1 cellular context compared by ENCODE assay signal in genomic region chr1:54800899-54801759, GRCh38.
TF ChIP-seq lines count a peak whose summit lies in the region.

TTC22 (minus strand) TSS chr1:54801323; CDS start chr1:54801163, 160 bp downstream.

TF ChIP-seq in GM12878, 131 proteins besides CTCF, POLR2A, EP300 and RAD21 (continued from another document):
- TF ChIP-seq ZNF592 (IDR thresholded peaks at IDR 0.05) (no peak), MYC (IDR thresholded peaks at IDR 0.05; ENCODE audit: insufficient read depth, insufficient read length, insufficient replicate concordance, low read length, severe bottlenecking) (no peak), ETV6 (conservative IDR thresholded peaks at IDR 0.05 in 1 of 2, IDR thresholded peaks at IDR 0.05 in 1 of 2; ENCODE audit: borderline replicate concordance in 1 of 2, low read depth in 1 of 2) (0 out of 4 replicates have a peak, but pooled peaks of 1 of the 2 experiments have one; percentile 19), LARP7 (IDR thresholded peaks at IDR 0.05) (peak; percentile 65; the same call in 1 of the 2 replicates), YBX1 (IDR thresholded peaks at IDR 0.05) (no peak), IRF4 (IDR thresholded peaks at IDR 0.05; ENCODE audit: low read depth, low read length) (no peak; the same call in 1 of the 2 replicates), ATF3 (IDR thresholded peaks at IDR 0.05; ENCODE audit: borderline replicate concordance, extremely low read depth, low read depth, low read length) (no peak), CBX5 (IDR thresholded peaks at IDR 0.05; ENCODE audit: low read depth) (no peak), POLR2AphosphoS5 (IDR thresholded peaks at IDR 0.05; ENCODE audit: low read length) (no peak), NBN (IDR thresholded peaks at IDR 0.05) (peak; percentile 82; the same call in 1 of the 2 replicates), IKZF2 (IDR thresholded peaks at IDR 0.05) (peak in 1 of 2 experiments; percentile 46; a peak in 1 of 4 replicates), SMAD1 (IDR thresholded peaks at IDR 0.05; ENCODE audit: low read depth, partially characterized antibody) (no peak), ZNF207 (IDR thresholded peaks at IDR 0.05; ENCODE audit: borderline replicate concordance) (no peak; the same call in 1 of the 2 replicates), TARDBP (IDR thresholded peaks at IDR 0.05; ENCODE audit: borderline replicate concordance) (no peak), ATF7 (IDR thresholded peaks at IDR 0.05; ENCODE audit: low read depth) (0 out of 2 replicates have a peak, but pooled peaks have one; percentile 26), GATAD2B (conservative IDR thresholded peaks at IDR 0.05; ENCODE audit: low read depth) (no peak), RFX5 (IDR thresholded peaks at IDR 0.05; ENCODE audit: low read depth, low read length) (no peak), PAX8 (IDR thresholded peaks at IDR 0.05) (no peak), HDAC6 (IDR thresholded peaks at IDR 0.05; ENCODE audit: unreplicated experiment) (no peak), E4F1 (IDR thresholded peaks at IDR 0.05; ENCODE audit: borderline replicate concordance, partially characterized antibody) (no peak), CHD1 (IDR thresholded peaks at IDR 0.05; ENCODE audit: low read depth, low read length) (no peak), TAF1 (IDR thresholded peaks at IDR 0.05; ENCODE audit: borderline replicate concordance, low read depth, low read length) (0 out of 2 replicates have a peak, but pooled peaks have one; percentile 17), ZNF24 (IDR thresholded peaks at IDR 0.05) (no peak), SMARCA5 (IDR thresholded peaks at IDR 0.05) (peak; percentile 59; the same call in 1 of the 2 replicates), SMC3 (IDR thresholded peaks at IDR 0.05; ENCODE audit: borderline replicate concordance, low read length) (peak; percentile 28; the same call in 1 of the 2 replicates), ZBED1 (IDR thresholded peaks at IDR 0.05; ENCODE audit: borderline replicate concordance) (no peak), CREM (IDR thresholded peaks at IDR 0.05; ENCODE audit: low read depth) (peak; percentile 43), HSF1 (IDR thresholded peaks at IDR 0.05; ENCODE audit: low read depth, low read length) (no peak), POLR2AphosphoS2 (IDR thresholded peaks at IDR 0.05; ENCODE audit: low read depth, low read length) (no peak), RUNX3 (IDR thresholded peaks at IDR 0.05; ENCODE audit: low read length) (no peak), TCF3 (IDR thresholded peaks at IDR 0.05; ENCODE audit: borderline replicate concordance, insufficient read depth, low read depth, low read length) (peak; percentile 34; the same call in 1 of the 2 replicates), EGR1 (IDR thresholded peaks at IDR 0.05; ENCODE audit: borderline replicate concordance in 1 of 2, low read depth in 2 of 2, low read length in 2 of 2) (no peak), HDAC2 (IDR thresholded peaks at IDR 0.05) (no peak), PKNOX1 (IDR thresholded peaks at IDR 0.05) (no peak), YY1 (IDR thresholded peaks at IDR 0.05; ENCODE audit: low read depth, low read length) (peak; percentile 52), SUZ12 (IDR thresholded peaks at IDR 0.05; ENCODE audit: unreplicated experiment) (no peak), FOXK2 (IDR thresholded peaks at IDR 0.05) (no peak), HCFC1 (IDR thresholded peaks at IDR 0.05; ENCODE audit: low read length) (no peak), ZSCAN29 (IDR thresholded peaks at IDR 0.05) (no peak), SP1 (IDR thresholded peaks at IDR 0.05; ENCODE audit: low read depth, low read length) (no peak), FOXM1 (IDR thresholded peaks at IDR 0.05; ENCODE audit: low read depth, low read length) (no peak), USF1 (IDR thresholded peaks at IDR 0.05; ENCODE audit: borderline replicate concordance, extremely low read length, insufficient read depth, low read depth, low read length) (no peak), MYB (IDR thresholded peaks at IDR 0.05; ENCODE audit: borderline replicate concordance, low read depth, low read length) (no peak), BHLHE40 (IDR thresholded peaks at IDR 0.05; ENCODE audit: borderline replicate concordance in 1 of 2, low read depth in 2 of 2, low read length in 1 of 2) (no peak; a peak in 1 of 4 replicates), NKRF (conservative IDR thresholded peaks at IDR 0.05) (peak; percentile 15; the same call in 1 of the 2 replicates), E2F4 (IDR thresholded peaks at IDR 0.05; ENCODE audit: low read depth, low read length) (no peak), ZNF217 (IDR thresholded peaks at IDR 0.05) (no peak), EED (IDR thresholded peaks at IDR 0.05; ENCODE audit: low read depth) (no peak)
